ENCODE assay signal across 1 cellular context in genomic region chr17:76688165-76688622, GRCh38.
A peak's percentile ranks its signal among the peaks of the same experiment; 100 is the strongest.
TF ChIP-seq lines count a peak whose summit lies in the region.

No MANE protein-coding gene starts in this region.

TF ChIP-seq in HepG2, 621 proteins besides CTCF, POLR2A, EP300 and RAD21 (continued from another document):
- TF ChIP-seq ZBTB49 (CRISPR knock-in tag; IDR thresholded peaks at IDR 0.05; ENCODE audit: borderline replicate concordance) (no peak), SETDB1 (CRISPR knock-in tag; IDR thresholded peaks at IDR 0.05; ENCODE audit: borderline replicate concordance) (no peak), HHEX (CRISPR knock-in tag; IDR thresholded peaks at IDR 0.05) (no peak), FOXA1 (IDR thresholded peaks at IDR 0.05) (no peak), FOXA1 (CRISPR knock-in tag; IDR thresholded peaks at IDR 0.05) (peak; percentile 35; the same call in 1 of the 2 replicates), ZIK1 (CRISPR knock-in tag; IDR thresholded peaks at IDR 0.05; ENCODE audit: borderline replicate concordance, low read depth) (0 out of 2 replicates have a peak, but pooled peaks have one; percentile 29), MAX (IDR thresholded peaks at IDR 0.05) (0 out of 2 replicates have a peak, but pooled peaks have one; percentile 16), MIER3 (CRISPR knock-in tag; IDR thresholded peaks at IDR 0.05; ENCODE audit: borderline replicate concordance) (no peak), IKZF5 (CRISPR knock-in tag; IDR thresholded peaks at IDR 0.05) (no peak), ZBTB26 (CRISPR knock-in tag; IDR thresholded peaks at IDR 0.05; ENCODE audit: borderline replicate concordance) (no peak), MEIS1 (CRISPR knock-in tag; IDR thresholded peaks at IDR 0.05; ENCODE audit: borderline replicate concordance) (peak; percentile 13; the same call in 1 of the 2 replicates), ZBTB33 (CRISPR knock-in tag; IDR thresholded peaks at IDR 0.05) (peak; percentile 85), ZFP36 (IDR thresholded peaks at IDR 0.05; ENCODE audit: borderline replicate concordance, low read depth, low read length, partially characterized antibody) (no peak), ARNT2 (CRISPR knock-in tag; IDR thresholded peaks at IDR 0.05; ENCODE audit: low read depth) (no peak), MYPOP (CRISPR knock-in tag; IDR thresholded peaks at IDR 0.05) (no peak), GABPA (IDR thresholded peaks at IDR 0.05; ENCODE audit: low read depth, low read length) (no peak), GABPA (CRISPR knock-in tag; IDR thresholded peaks at IDR 0.05; ENCODE audit: low read depth) (no peak), ZNF597 (CRISPR knock-in tag; IDR thresholded peaks at IDR 0.05) (no peak), MIER2 (CRISPR knock-in tag; IDR thresholded peaks at IDR 0.05) (no peak), ZKSCAN1 (IDR thresholded peaks at IDR 0.05; ENCODE audit: low read length) (no peak), ZNF572 (CRISPR knock-in tag; IDR thresholded peaks at IDR 0.05) (peak; percentile 90), ZFP91 (CRISPR knock-in tag; IDR thresholded peaks at IDR 0.05; ENCODE audit: borderline replicate concordance) (peak; percentile 39; the same call in 1 of the 2 replicates), TRIM22 (IDR thresholded peaks at IDR 0.05) (no peak), HOXA7 (CRISPR knock-in tag; IDR thresholded peaks at IDR 0.05) (no peak), YY1 (IDR thresholded peaks at IDR 0.05; ENCODE audit: insufficient read depth, insufficient replicate concordance, low read depth, low read length) (no peak), HNF4G (IDR thresholded peaks at IDR 0.05; ENCODE audit: borderline replicate concordance, low read depth, low read length) (no peak), HNF4G (CRISPR knock-in tag; IDR thresholded peaks at IDR 0.05; ENCODE audit: borderline replicate concordance, low read depth) (no peak), ZNF850 (CRISPR knock-in tag; conservative IDR thresholded peaks at IDR 0.05) (no peak), ZNF878 (CRISPR knock-in tag; IDR thresholded peaks at IDR 0.05) (no peak), SIX4 (CRISPR knock-in tag; IDR thresholded peaks at IDR 0.05) (no peak), ATAD3A (CRISPR knock-in tag; IDR thresholded peaks at IDR 0.05) (no peak), BRD4 (CRISPR knock-in tag; IDR thresholded peaks at IDR 0.05) (0 out of 2 replicates have a peak, but pooled peaks have one; percentile 4), REPIN1 (CRISPR knock-in tag; IDR thresholded peaks at IDR 0.05; ENCODE audit: borderline replicate concordance, low read depth) (no peak), ZC3H4 (CRISPR knock-in tag; IDR thresholded peaks at IDR 0.05; ENCODE audit: borderline replicate concordance) (no peak), CSRNP1 (CRISPR knock-in tag; IDR thresholded peaks at IDR 0.05) (no peak), ZNF598 (CRISPR knock-in tag; IDR thresholded peaks at IDR 0.05; ENCODE audit: borderline replicate concordance) (0 out of 2 replicates have a peak, but pooled peaks have one; percentile 16), ZNF263 (CRISPR knock-in tag; IDR thresholded peaks at IDR 0.05) (no peak), ZNF230 (CRISPR knock-in tag; IDR thresholded peaks at IDR 0.05) (no peak), ARNT (IDR thresholded peaks at IDR 0.05) (no peak), TBP (CRISPR knock-in tag; IDR thresholded peaks at IDR 0.05) (no peak), HMGA1 (CRISPR knock-in tag; conservative IDR thresholded peaks at IDR 0.05) (no peak), NR0B2 (CRISPR knock-in tag; IDR thresholded peaks at IDR 0.05) (0 out of 2 replicates have a peak, but pooled peaks have one; percentile 11), HNRNPLL (IDR thresholded peaks at IDR 0.05; ENCODE audit: low read depth, low read length, poor library complexity, severe bottlenecking) (peak; percentile 19), CBX1 (IDR thresholded peaks at IDR 0.05; ENCODE audit: low read depth) (no peak), NR2F1 (CRISPR knock-in tag; IDR thresholded peaks at IDR 0.05) (no peak), TCF12 (IDR thresholded peaks at IDR 0.05) (no peak), TCF12 (CRISPR knock-in tag; IDR thresholded peaks at IDR 0.05) (0 out of 2 replicates have a peak, but pooled peaks have one; percentile 32), ZNF530 (CRISPR knock-in tag; IDR thresholded peaks at IDR 0.05; ENCODE audit: low read depth) (no peak), STAG1 (CRISPR knock-in tag; IDR thresholded peaks at IDR 0.05) (peak; percentile 40; the same call in 1 of the 2 replicates), ZNF75D (CRISPR knock-in tag; IDR thresholded peaks at IDR 0.05; ENCODE audit: borderline replicate concordance) (no peak), ZNF672 (CRISPR knock-in tag; IDR thresholded peaks at IDR 0.05) (peak; percentile 73; the same call in 1 of the 2 replicates), MTA3 (CRISPR knock-in tag; IDR thresholded peaks at IDR 0.05) (no peak), ATM (IDR thresholded peaks at IDR 0.05; ENCODE audit: borderline replicate concordance) (no peak), NFATC3 (CRISPR knock-in tag; IDR thresholded peaks at IDR 0.05) (no peak), ZFP36L2 (CRISPR knock-in tag; IDR thresholded peaks at IDR 0.05) (no peak), ISL2 (CRISPR knock-in tag; IDR thresholded peaks at IDR 0.05) (no peak)
